ENCODE assay signal across 1 cellular context in genomic region chr12:46874642-46875041, GRCh38.
TF ChIP-seq lines count a peak whose summit lies in the region.

No MANE protein-coding gene starts in this region.

TF ChIP-seq in HepG2, 621 proteins besides CTCF, POLR2A, EP300 and RAD21:
- TF ChIP-seq CCAR2 (optimal IDR thresholded peaks at IDR 0.05; ENCODE audit: low read depth, low read length) (no peak), ZNF230 (CRISPR knock-in tag; IDR thresholded peaks at IDR 0.05) (no peak), NFIB (CRISPR knock-in tag; IDR thresholded peaks at IDR 0.05; ENCODE audit: borderline replicate concordance) (no peak), GPBP1L1 (CRISPR knock-in tag; IDR thresholded peaks at IDR 0.05) (no peak), MAFK (conservative IDR thresholded peaks at IDR 0.05 in 1 of 2, IDR thresholded peaks at IDR 0.05 in 1 of 2; ENCODE audit: low read length in 2 of 2) (no peak), ATF3 (CRISPR knock-in tag; IDR thresholded peaks at IDR 0.05) (no peak), PHF21A (CRISPR knock-in tag; IDR thresholded peaks at IDR 0.05) (no peak), SAP130 (CRISPR knock-in tag; IDR thresholded peaks at IDR 0.05; ENCODE audit: low read depth) (no peak), HNRNPK (IDR thresholded peaks at IDR 0.05; ENCODE audit: low read depth, low read length, poor library complexity, severe bottlenecking) (no peak), SIN3A (IDR thresholded peaks at IDR 0.05; ENCODE audit: borderline replicate concordance, low read depth, low read length) (no peak), TRIM24 (CRISPR knock-in tag; IDR thresholded peaks at IDR 0.05) (no peak), GFI1 (CRISPR knock-in tag; IDR thresholded peaks at IDR 0.05; ENCODE audit: borderline replicate concordance) (no peak), ARNTL (CRISPR knock-in tag; IDR thresholded peaks at IDR 0.05) (no peak), NR3C1 (CRISPR knock-in tag; IDR thresholded peaks at IDR 0.05) (no peak), ZNF724P (CRISPR knock-in tag; IDR thresholded peaks at IDR 0.05; ENCODE audit: borderline replicate concordance) (no peak), ZNF3 (CRISPR knock-in tag; IDR thresholded peaks at IDR 0.05) (no peak)
